Comparison of ENCODE assay signal across 22 cellular contexts in the genomic region with DNA sequence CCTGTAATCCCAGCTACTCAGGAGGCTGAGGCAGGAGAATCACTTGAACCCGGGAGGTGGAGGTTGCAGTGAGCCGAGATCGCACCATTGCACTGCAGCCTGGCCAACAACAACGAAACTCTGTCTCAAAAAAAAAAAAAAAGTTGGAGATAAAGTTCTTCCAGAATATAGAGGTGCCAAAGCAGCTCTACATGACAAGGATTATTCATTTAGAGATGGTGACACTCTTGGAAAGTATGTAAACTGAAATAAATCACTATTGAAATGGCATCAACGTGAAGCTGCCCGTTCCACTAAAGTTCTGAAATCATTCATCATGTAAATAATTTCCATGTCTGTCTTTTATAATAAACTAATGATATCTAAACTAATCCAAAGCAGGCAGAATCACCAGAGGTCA.
"Had no signal": no experiment of that assay in that cellular context is flagged by ENCODE, and none has a peak within 500 bp of the region (broad histone marks: within the 10 kb centered on the region; RNA-seq: fewer than 3 reads in every experiment).

No MANE protein-coding gene starts in this region.

- ATAC-seq: effector memory CD8-positive, alpha-beta T cell; esophagus mucosa; foreskin keratinocyte; heart right ventricle; left cardiac atrium; left lung; left ventricle myocardium superior; lower lobe of right lung; mucosa of descending colon had no signal

- H3K9me3 ChIP-seq: colonic mucosa, esophagus squamous epithelium, heart right ventricle, left lung, lower lobe of right lung, mucosa of descending colon had no signal

- H3K4me1 ChIP-seq: colonic mucosa had no signal

- H3K27ac Mint-ChIP-seq: dendritic cell treated with granulocyte-macrophage colony-stimulating factor and Interleukin-4, amounts not matched to agents 40 ng/mL and 50 ng/mL, for 4 days; effector memory CD8-positive, alpha-beta T cell; endodermal cell; mesothelial cell of epicardium had no signal

- H3K9me3 Mint-ChIP-seq: dendritic cell treated with granulocyte-macrophage colony-stimulating factor and Interleukin-4, amounts not matched to agents 40 ng/mL and 50 ng/mL, for 4 days; effector memory CD8-positive, alpha-beta T cell; naive B cell had no signal

- H3K27me3 ChIP-seq: colonic mucosa, esophagus squamous epithelium, foreskin keratinocyte, heart right ventricle, left lung had no signal

- H3K4me3 Mint-ChIP-seq: dendritic cell treated with granulocyte-macrophage colony-stimulating factor and Interleukin-4, amounts not matched to agents 40 ng/mL and 50 ng/mL, for 4 days; effector memory CD8-positive, alpha-beta T cell; endodermal cell; mesothelial cell of epicardium had no signal

- H3K4me3 ChIP-seq: colonic mucosa, esophagus squamous epithelium, heart right ventricle, left lung, lower lobe of right lung, mucosa of descending colon had no signal

- H3K27ac ChIP-seq: colonic mucosa, epithelial cell of prostate, esophagus squamous epithelium, foreskin keratinocyte, heart right ventricle, left lung, lower lobe of right lung had no signal

- H3K27me3 Mint-ChIP-seq: dendritic cell treated with granulocyte-macrophage colony-stimulating factor and Interleukin-4, amounts not matched to agents 40 ng/mL and 50 ng/mL, for 4 days; effector memory CD8-positive, alpha-beta T cell; naive B cell had no signal

- DNase-seq: colonic mucosa; cortex of kidney; effector CD8-positive, alpha-beta T cell; effector memory CD8-positive, alpha-beta T cell; endodermal cell; erythroblast; esophagus squamous epithelium; foreskin keratinocyte; glutamatergic neuron; heart right ventricle; hippocampal formation; left cardiac atrium; left lung; left ventricle myocardium superior; lower lobe of right lung; mesenchymal stem cell; mucosa of descending colon; naive B cell had no signal

- H3K36me3 ChIP-seq: colonic mucosa had no signal
